In the genomic region with DNA sequence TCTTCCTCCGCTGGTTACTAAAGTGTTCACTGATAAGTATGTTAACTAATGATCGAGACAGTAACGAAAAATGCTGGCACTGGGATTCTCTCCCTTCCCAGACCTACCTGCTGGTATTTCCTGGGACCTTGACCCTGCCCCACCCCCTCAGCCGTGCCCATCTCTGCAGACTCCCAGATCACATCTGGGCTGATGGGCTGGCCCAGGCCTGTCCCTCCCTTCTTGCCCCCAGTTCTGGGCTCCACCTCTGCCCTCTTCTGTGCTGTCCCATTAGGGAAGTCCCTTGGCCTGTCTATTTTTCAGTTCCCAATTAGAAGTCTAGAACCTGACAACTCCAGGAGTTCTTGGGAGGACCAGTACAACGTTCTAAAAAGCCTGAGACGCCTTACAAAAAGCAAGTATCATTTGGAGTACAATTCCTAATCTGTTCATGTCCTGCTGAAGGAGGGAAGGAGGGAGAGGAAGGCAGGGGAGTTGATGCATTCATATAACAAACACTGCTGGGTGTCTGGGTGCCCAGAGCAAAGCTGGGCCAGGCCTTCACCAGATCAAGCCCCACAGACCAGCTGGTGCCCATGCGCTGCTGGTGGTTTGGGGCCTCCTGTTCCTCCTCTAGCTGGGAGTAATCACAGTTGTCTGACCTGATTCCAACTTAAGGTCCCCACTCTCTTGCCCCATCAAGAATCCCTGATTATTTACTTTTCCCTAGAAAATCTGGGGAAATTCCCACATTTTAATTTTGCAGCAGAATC, we compare ENCODE assay signal across 8 cellular contexts. TPM values are rescaled to one million over a fixed set of nuclear protein-coding genes. Genes with fewer than 3 reads are reported as not detected.
DNase-seq lines count a peak whose midpoint lies in the region; ATAC-seq lines count a peak whose summit lies in the region.

No MANE protein-coding gene starts in this region.

- peak overlapping the region; percentile 72 for H3K9ac ChIP-seq in BLaER1

- peak overlapping the region; percentile 91 for H3K4me2 ChIP-seq in BLaER1

- no peaks in the 10 kb centered on the region for H3K36me3 Mint-ChIP-seq in activated naive CD8-positive, alpha-beta T cell treated with anti-CD3 and anti-CD28 coated beads for 36 hours
- H3K36me3 Mint-ChIP-seq in naive thymus-derived CD8-positive, alpha-beta T cell, result no peaks in the 10 kb centered on the region

- peak; percentile 39 for ATAC-seq in GM18868 (IDR thresholded peaks at IDR 0.05; ENCODE audit: unreplicated experiment)
- ATAC-seq in naive thymus-derived CD8-positive, alpha-beta T cell, result peak; percentile 26 to 29

- H3K4me3 Mint-ChIP-seq in activated naive CD8-positive, alpha-beta T cell treated with anti-CD3 and anti-CD28 coated beads for 36 hours, result no peak overlapping the region
- H3K4me3 Mint-ChIP-seq in naive thymus-derived CD8-positive, alpha-beta T cell, result peak overlapping the region in 6 of 10 donors; percentile 5 to 36 (median 16)

- H3K27ac Mint-ChIP-seq in activated naive CD8-positive, alpha-beta T cell treated with anti-CD3 and anti-CD28 coated beads for 36 hours, result peak overlapping the region; percentile 4
- H3K27ac Mint-ChIP-seq in naive thymus-derived CD8-positive, alpha-beta T cell, result peak overlapping the region; percentile 66 to 94 (median 88)

- peaks cover 77% of the 10 kb centered on the region for H3K4me1 ChIP-seq in BLaER1

- DNase-seq in activated naive CD8-positive, alpha-beta T cell treated with anti-CD3 and anti-CD28 coated beads for 36 hours, result no peak
- peak in 2 of 10 donors; percentile 32 to 50 for DNase-seq in naive thymus-derived CD8-positive, alpha-beta T cell
- DNase-seq in NCI-H2227 (lab: John Stamatoyannopoulos, UW; ENCODE audit: unreplicated experiment) (no peak), activated gamma-delta T cell (lab: John Stamatoyannopoulos, UW) (no peak), SW480 (ENCODE audit: low spot score) (no peak), kidney glomerular epithelial cell (lab: John Stamatoyannopoulos, UW) (no peak)

- peaks cover 12% of the 10 kb centered on the region for H3K4me1 Mint-ChIP-seq in activated naive CD8-positive, alpha-beta T cell treated with anti-CD3 and anti-CD28 coated beads for 36 hours
- peaks cover 6 to 25% (median 19%) of the 10 kb centered on the region in 4 donors for H3K4me1 Mint-ChIP-seq in naive thymus-derived CD8-positive, alpha-beta T cell

- H3K9me3 Mint-ChIP-seq in activated naive CD8-positive, alpha-beta T cell treated with anti-CD3 and anti-CD28 coated beads for 36 hours, result no peaks in the 10 kb centered on the region
- no peaks in the 10 kb centered on the region for H3K9me3 Mint-ChIP-seq in naive thymus-derived CD8-positive, alpha-beta T cell

- H3K36me3 ChIP-seq in BLaER1, result peaks cover 91% of the 10 kb centered on the region

- no peak overlapping the region for H3K4me3 ChIP-seq in BLaER1

- peak overlapping the region; percentile 86 for H3K27ac ChIP-seq in BLaER1

- POLR2A ChIA-PET in naive thymus-derived CD8-positive, alpha-beta T cell (lab: Charles Lee), result interaction anchor here (0.9 kb wide), 1 partner anchor 9 kb away, joined by 4 read pairs; no protein-coding TSS in a partner anchor

- no peaks in the 10 kb centered on the region for H3K27me3 ChIP-seq in BLaER1

- H3K9me3 ChIP-seq in BLaER1, result no peaks in the 10 kb centered on the region

- no peaks in the 10 kb centered on the region for H3K27me3 Mint-ChIP-seq in activated naive CD8-positive, alpha-beta T cell treated with anti-CD3 and anti-CD28 coated beads for 36 hours
- H3K27me3 Mint-ChIP-seq in naive thymus-derived CD8-positive, alpha-beta T cell, result peaks cover 0 to 5% (median 0%) of the 10 kb centered on the region in 5 donors

- peaks cover 44% of the 10 kb centered on the region for H4K20me1 ChIP-seq in BLaER1

RNA-seq across cellular contexts. Expression of gene NEURL1B, which starts 47.1 kb away (rescaled TPM):
- total RNA-seq in activated naive CD8-positive, alpha-beta T cell treated with anti-CD3 and anti-CD28 coated beads for 36 hours, result under 1 TPM; 0.10 TPM
- total RNA-seq in naive thymus-derived CD8-positive, alpha-beta T cell, result under 1 TPM; 0.38 to 0.49 TPM
- under 1 TPM in 1 of 3 donors, not detected in 2; 0.06 TPM for polyA plus RNA-seq in naive thymus-derived CD8-positive, alpha-beta T cell
